In genomic region chr14:102694530-102695171, GRCh38 we compare ENCODE assay signal across 8 cellular contexts.
DNase-seq lines count a peak whose midpoint lies in the region; ATAC-seq, FAIRE-seq and TF ChIP-seq lines count a peak whose summit lies in the region.

No MANE protein-coding gene starts in this region.

- peak; percentile 86 for ATAC-seq in left lobe of liver

- peak; percentile 82 for FAIRE-seq in GM18507 (lab: Jason Lieb, UNC)

- no peak overlapping the region for H3K9ac ChIP-seq in colonic mucosa (ENCODE audit: low read depth in 2 of 2, low read length in 2 of 2)

- H3K27me3 ChIP-seq in colonic mucosa: no peaks in the 10 kb centered on the region

- H3K9me3 ChIP-seq in colonic mucosa: no peaks in the 10 kb centered on the region

- H3K27ac ChIP-seq in colonic mucosa: no peak overlapping the region

- intact Hi-C loops in colonic mucosa (cut with DNase I) (loop anchor here (5.0 kb wide), 2 partner anchors 83 to 223 kb away; partner anchors contain the start of gene TRAF3), posterior vena cava (cut with DNase I) (loop anchor here in 1 of 2 donors (10.0 kb wide), 1 partner anchor 220 kb away; no protein-coding TSS in a partner anchor)

- TF ChIP-seq CTCF in WI38 (IDR thresholded peaks at IDR 0.05; ENCODE audit: low read depth, low read length): peak; percentile 45
- TF ChIP-seq CTCF in colonic mucosa (IDR thresholded peaks at IDR 0.05): peak; percentile 63

- no peaks in the 10 kb centered on the region for H3K4me1 ChIP-seq in colonic mucosa

- no peaks in the 10 kb centered on the region for H3K36me3 ChIP-seq in colonic mucosa

- DNase-seq in AG08395 (ENCODE audit: low spot score): peak; percentile 78
- DNase-seq in GM18507 (ENCODE audit: extremely low spot score, insufficient read length, low read depth): peak; percentile 54
- DNase-seq in NCI-H2171 (lab: John Stamatoyannopoulos, UW): peak; percentile 90
- peak; percentile 85 for DNase-seq in colonic mucosa
- DNase-seq in left lobe of liver (ENCODE audit: low spot score): peak; percentile 52
- peak; percentile 35 to 45 for DNase-seq in stimulated activated CD4-positive, alpha-beta T cell treated with anti-CD3 and anti-CD28 coated beads, Interleukin-4, amount 100 ng/mL, for 48 hours (ENCODE audit: low read depth in 2 of 2)
- no peak for DNase-seq in posterior vena cava (ENCODE audit: low spot score)

- no peak overlapping the region for H3K4me3 ChIP-seq in WI38 (ENCODE audit: low read depth, low read length)
- H3K4me3 ChIP-seq in colonic mucosa: no peak overlapping the region
